ENCODE assay signal across 21 cellular contexts in genomic region chr14:34254596-34254995, GRCh38.
"Had no signal": no experiment of that assay in that cellular context is flagged by ENCODE, and none has a peak within 500 bp of the region (broad histone marks: within the 10 kb centered on the region; RNA-seq: fewer than 3 reads in every experiment).

No MANE protein-coding gene starts in this region.

- H3K4me3 ChIP-seq: right atrium auricular region, upper lobe of right lung had no signal

- H3K36me3 ChIP-seq: right atrium auricular region, upper lobe of right lung had no signal

- H3K27me3 Mint-ChIP-seq: progenitor cell of endocrine pancreas had no signal

- H3K4me3 Mint-ChIP-seq: activated B cell treated with CpG ODN at 0.5 μM for 24 hours; activated CD4-positive, alpha-beta T cell treated with anti-CD3 and anti-CD28 coated beads for 36 hours; activated naive CD8-positive, alpha-beta T cell treated with anti-CD3 and anti-CD28 coated beads for 36 hours; activated T-cell treated with anti-CD3 and anti-CD28 coated beads, Interleukin-2, amount 50 U/mL, for 24 hours; activated T-helper 17 cell treated with anti-CD3 and anti-CD28 coated beads, Interleukin-2, amount 50 U/mL, for 72 hours; effector memory CD8-positive, alpha-beta T cell; naive B cell; neural crest cell; T-helper 1 cell treated with Interleukin-12 subunit alpha and Interleukin-12 subunit beta and Interleukin-4 antibody, amounts not matched to agents 30 μg/mL and 1 μg/mL, for 36 hours had no signal

- DNase-seq: activated B cell treated with CpG ODN at 0.5 μM for 24 hours; activated CD4-positive, alpha-beta T cell treated with anti-CD3 and anti-CD28 coated beads for 36 hours; activated CD4-positive, alpha-beta T cell treated with anti-CD3 and anti-CD28 coated beads, Interleukin-2, amount 50 U/mL, for 4 hours; activated CD8-positive, alpha-beta memory T cell treated with anti-CD3 and anti-CD28 coated beads for 24 hours; activated CD8-positive, alpha-beta memory T cell treated with anti-CD3 and anti-CD28 coated beads, Interleukin-2, amount 50 U/mL, for 4 hours; activated naive CD8-positive, alpha-beta T cell treated with anti-CD3 and anti-CD28 coated beads for 36 hours; activated T-cell treated with anti-CD3 and anti-CD28 coated beads, Interleukin-2, amount 50 U/mL, for 24 hours; central memory CD4-positive, alpha-beta T cell; effector memory CD8-positive, alpha-beta T cell; mesendoderm; naive B cell; stimulated activated CD4-positive, alpha-beta T cell treated with anti-CD3 and anti-CD28 coated beads, Interleukin-12 subunit alpha, Interleukin-12 subunit beta, amount 100 ng/mL, for 4 hours; stimulated activated CD4-positive, alpha-beta T cell treated with anti-CD3 and anti-CD28 coated beads, Interleukin-4, amount 100 ng/mL, for 4 hours; stimulated activated naive CD8-positive, alpha-beta T cell treated with anti-CD3 and anti-CD28 coated beads, Interleukin-15, Interleukin-2, amounts not matched to agents 100 U/mL and 50 U/mL, for 24 hours; T1000; upper lobe of right lung had no signal

- H3K36me3 Mint-ChIP-seq: activated naive CD8-positive, alpha-beta T cell treated with anti-CD3 and anti-CD28 coated beads for 36 hours; naive B cell had no signal

- H3K27me3 ChIP-seq: right atrium auricular region, upper lobe of right lung had no signal

- H3K9me3 Mint-ChIP-seq: activated B cell treated with CpG ODN at 0.5 μM for 24 hours; activated naive CD8-positive, alpha-beta T cell treated with anti-CD3 and anti-CD28 coated beads for 36 hours; activated T-cell treated with anti-CD3 and anti-CD28 coated beads, Interleukin-2, amount 50 U/mL, for 24 hours; activated T-helper 17 cell treated with anti-CD3 and anti-CD28 coated beads, Interleukin-2, amount 50 U/mL, for 72 hours; effector memory CD8-positive, alpha-beta T cell; naive B cell; neural crest cell; T-helper 1 cell treated with Interleukin-12 subunit alpha and Interleukin-12 subunit beta and Interleukin-4 antibody, amounts not matched to agents 30 μg/mL and 1 μg/mL, for 36 hours had no signal

- H3K9me3 ChIP-seq: right atrium auricular region, upper lobe of right lung had no signal

- H3K4me1 Mint-ChIP-seq: activated B cell treated with CpG ODN at 0.5 μM for 24 hours; activated CD4-positive, alpha-beta T cell treated with anti-CD3 and anti-CD28 coated beads for 36 hours; activated naive CD8-positive, alpha-beta T cell treated with anti-CD3 and anti-CD28 coated beads for 36 hours; activated T-helper 17 cell treated with anti-CD3 and anti-CD28 coated beads, Interleukin-2, amount 50 U/mL, for 72 hours; naive B cell had no signal

- H3K27ac Mint-ChIP-seq: activated B cell treated with CpG ODN at 0.5 μM for 24 hours; activated CD4-positive, alpha-beta T cell treated with anti-CD3 and anti-CD28 coated beads for 36 hours; activated naive CD8-positive, alpha-beta T cell treated with anti-CD3 and anti-CD28 coated beads for 36 hours; activated T-cell treated with anti-CD3 and anti-CD28 coated beads, Interleukin-2, amount 50 U/mL, for 24 hours; activated T-helper 17 cell treated with anti-CD3 and anti-CD28 coated beads, Interleukin-2, amount 50 U/mL, for 72 hours; effector memory CD8-positive, alpha-beta T cell; naive B cell; progenitor cell of endocrine pancreas; T-helper 1 cell treated with Interleukin-12 subunit alpha and Interleukin-12 subunit beta and Interleukin-4 antibody, amounts not matched to agents 30 μg/mL and 1 μg/mL, for 36 hours had no signal

- H3K27ac ChIP-seq: right atrium auricular region, upper lobe of right lung had no signal

- H3K4me1 ChIP-seq: upper lobe of right lung had no signal

- ATAC-seq: activated CD4-positive, alpha-beta T cell treated with anti-CD3 and anti-CD28 coated beads for 36 hours; activated T-helper 17 cell treated with anti-CD3 and anti-CD28 coated beads, Interleukin-2, amount 50 U/mL, for 72 hours; effector memory CD8-positive, alpha-beta T cell; stimulated activated naive CD8-positive, alpha-beta T cell treated with anti-CD3 and anti-CD28 coated beads, Interleukin-15, Interleukin-2, amounts not matched to agents 100 U/mL and 50 U/mL, for 24 hours; upper lobe of right lung had no signal
